In the genomic region with DNA sequence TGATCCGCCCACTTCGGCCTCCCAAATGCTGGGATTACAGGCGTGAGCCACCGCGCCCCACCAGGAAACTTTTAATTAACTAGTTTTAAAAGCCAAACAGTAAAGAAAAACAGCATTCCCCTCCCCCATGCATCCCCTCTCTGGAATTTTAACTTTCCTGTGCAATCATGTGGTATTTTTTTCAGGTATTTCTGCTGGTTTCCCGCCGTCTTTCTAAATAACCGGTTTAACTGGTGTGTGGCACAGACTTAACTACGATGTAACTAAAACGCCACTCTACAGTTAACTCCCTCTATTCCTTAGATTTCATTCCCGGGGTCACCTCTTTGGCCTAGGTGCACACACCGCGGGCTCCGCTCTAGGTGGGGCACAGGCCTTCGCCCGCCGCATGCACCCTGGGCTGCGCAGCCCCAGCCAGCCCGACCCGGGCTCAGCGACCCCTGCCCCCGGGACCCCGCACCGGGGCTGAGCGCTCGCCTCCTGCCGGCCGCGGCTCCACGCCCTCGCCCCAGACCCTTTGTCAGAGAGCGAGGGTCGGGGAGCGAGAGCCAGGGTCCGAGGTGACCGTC, we compare ENCODE assay signal across 15 cellular contexts. TPM values are rescaled to one million over a fixed set of nuclear protein-coding genes. Genes with fewer than 3 reads are reported as not detected.
DNase-seq lines count a peak whose midpoint lies in the region; TF ChIP-seq lines count a peak whose summit lies in the region.
"Had no signal": no experiment of that assay in that cellular context is flagged by ENCODE, and none has a peak within 500 bp of the region (broad histone marks: within the 10 kb centered on the region; RNA-seq: fewer than 3 reads in every experiment).

No MANE protein-coding gene starts in this region.

- H3K9me3 ChIP-seq in subcutaneous abdominal adipose tissue (ENCODE audit: control insufficient read depth in 5 of 5, low read length in 5 of 5): no peaks in the 10 kb centered on the region

- H3K27ac ChIP-seq in subcutaneous abdominal adipose tissue (ENCODE audit: low read depth, low read length): no peak overlapping the region

- H3K4me3 ChIP-seq in H7 (ENCODE audit: insufficient read depth, low read depth, low read length): peak overlapping the region; percentile 3; the same call in 1 of the 2 replicates
- peak overlapping the region; percentile 34 for H3K4me3 ChIP-seq in choroid plexus epithelial cell (ENCODE audit: low read depth, low read length)
- H3K4me3 ChIP-seq in subcutaneous abdominal adipose tissue (ENCODE audit: low read depth in 1 of 5, low read length in 5 of 5): peak overlapping the region in 2 of 5 donors; percentile 22 to 57

- no peak for TF ChIP-seq CTCF in choroid plexus epithelial cell (conservative IDR thresholded peaks at IDR 0.05; ENCODE audit: low read depth, low read length)

- no peaks in the 10 kb centered on the region for H3K36me3 ChIP-seq in H7 (replicated peaks; ENCODE audit: control insufficient read depth, insufficient read depth, low read length)
- no peaks in the 10 kb centered on the region for H3K36me3 ChIP-seq in subcutaneous abdominal adipose tissue (ENCODE audit: control insufficient read depth in 5 of 5, insufficient read depth in 5 of 5, low read length in 5 of 5)

- peak; percentile 57 for DNase-seq in H7
- DNase-seq in choroid plexus epithelial cell (ENCODE audit: low read depth): no peak
- DNase-seq in left kidney (ENCODE audit: low read depth, low spot score): peak; percentile 51
- no peak for DNase-seq in activated CD4-positive, CD25-positive, alpha-beta regulatory T cell (lab: John Stamatoyannopoulos, UW)
- no peak for DNase-seq in OCI-M2 (lab: John Stamatoyannopoulos, UW; ENCODE audit: unreplicated experiment)
- DNase-seq in NK-92 treated with Interleukin-12 subunit alpha and Interleukin-12 subunit beta, amount 100 ng/mL, for 24 hours (lab: John Stamatoyannopoulos, UW): no peak
- DNase-seq: activated naive CD4-positive, alpha-beta T cell treated with anti-CD3 and anti-CD28 coated beads for 36 hours; anterior cingulate cortex; CD4-positive, CD25-positive, alpha-beta regulatory T cell; NCI-H1105 treated with DMSO at 0.1 percent for 48 hours; NCI-H2029; NCI-H226; small intestine; stimulated activated CD4-positive, alpha-beta T cell treated with anti-CD3 and anti-CD28 coated beads, Interleukin-2, amount 100 ng/mL, for 24 hours had no signal

- peaks cover 0 to 9% (median 2%) of the 10 kb centered on the region in 5 donors for H3K4me1 ChIP-seq in subcutaneous abdominal adipose tissue (ENCODE audit: control insufficient read depth in 5 of 5, insufficient read depth in 5 of 5, low read length in 5 of 5)

- H3K9ac ChIP-seq in subcutaneous abdominal adipose tissue (ENCODE audit: low read length in 5 of 5): peak overlapping the region in 3 of 5 donors; percentile 18 to 69 (median 20)

- H3K27me3 ChIP-seq in H7 (ENCODE audit: control insufficient read depth, insufficient read depth, low read length) (no peaks in the 10 kb centered on the region), subcutaneous abdominal adipose tissue (ENCODE audit: control insufficient read depth in 5 of 5, insufficient read depth in 4 of 5, low read length in 5 of 5) (peaks cover 0 to 4% (median 4%) of the 10 kb centered on the region in 5 donors)

RNA-seq across cellular contexts. Expression of gene UTP6, which starts 15.1 kb away (rescaled TPM):
- total RNA-seq in H7 (2014; rRNA removed; shearing (Covaris generic)): 50.3 and 73.6 TPM in 2 replicates

RNA-seq across cellular contexts. Expression of gene SUZ12, which starts 20.2 kb away (rescaled TPM):
- total RNA-seq in H7 (2014; rRNA removed; shearing (Covaris generic)): 20.0 and 26.5 TPM in 2 replicates

RNA-seq across cellular contexts. Expression of gene COPRS, which starts 57.5 kb away (rescaled TPM):
- 49.2 and 69.0 TPM in 2 replicates for total RNA-seq in H7 (2014; rRNA removed; shearing (Covaris generic))

Comparison
In these comparisons a context has a peak if more than half of its experiments do, and no peak if none do; other contexts are left out.
1. DNase-seq: peak in H7 (single experiment) and left kidney (single experiment); none in choroid plexus epithelial cell (single experiment), activated CD4-positive, CD25-positive, alpha-beta regulatory T cell (0 of 4), OCI-M2 (single experiment) and NK-92 treated with Interleukin-12 subunit alpha and Interleukin-12 subunit beta, amount 100 ng/mL, for 24 hours (single experiment).